In the genomic region with DNA sequence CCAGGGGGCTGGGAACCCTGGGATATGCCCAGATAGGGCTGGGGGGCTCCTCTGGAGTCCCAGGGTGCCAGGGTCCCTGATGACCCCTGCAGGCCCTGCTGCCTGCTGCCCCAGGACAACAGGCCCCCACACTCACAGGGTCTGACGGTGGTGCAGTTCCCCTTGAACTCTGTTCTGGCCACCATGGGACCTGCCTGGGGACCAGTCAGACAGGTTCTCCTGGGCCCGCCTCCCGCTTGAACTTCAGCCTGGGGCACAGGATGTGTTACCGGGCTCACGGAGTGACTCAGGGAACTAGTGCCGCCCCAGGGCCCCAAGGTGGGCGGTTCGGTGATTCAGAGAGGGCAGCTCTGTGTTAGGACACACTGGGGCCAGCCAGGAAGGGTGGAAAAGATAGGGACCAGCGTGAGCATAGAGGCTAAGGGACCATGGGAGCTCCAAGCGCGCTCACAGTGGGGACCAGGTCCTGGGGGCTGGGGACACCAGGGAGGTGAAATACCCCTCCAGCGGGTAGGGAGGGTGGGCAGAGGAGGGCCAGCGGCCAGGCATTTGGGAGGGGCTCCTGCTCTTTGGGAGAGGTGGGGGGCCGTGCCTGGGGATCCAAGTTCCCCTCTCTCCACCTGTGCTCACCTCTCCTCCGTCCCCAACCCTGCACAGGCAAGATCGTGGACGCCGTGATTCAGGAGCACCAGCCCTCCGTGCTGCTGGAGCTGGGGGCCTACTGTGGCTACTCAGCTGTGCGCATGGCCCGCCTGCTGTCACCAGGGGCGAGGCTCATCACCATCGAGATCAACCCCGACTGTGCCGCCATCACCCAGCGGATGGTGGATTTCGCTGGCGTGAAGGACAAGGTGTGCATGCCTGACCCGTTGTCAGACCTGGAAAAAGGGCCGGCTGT, we compare ENCODE assay signal across 9 cellular contexts. TPM values are rescaled to one million over a fixed set of nuclear protein-coding genes. Genes with fewer than 3 reads are reported as not detected.
DNase-seq lines count a peak whose midpoint lies in the region; ATAC-seq, FAIRE-seq and TF ChIP-seq lines count a peak whose summit lies in the region.
"Had no signal": no experiment of that assay in that cellular context is flagged by ENCODE, and none has a peak within 500 bp of the region (broad histone marks: within the 10 kb centered on the region; RNA-seq: fewer than 3 reads in every experiment).

No MANE protein-coding gene starts in this region.

- H3K27ac ChIP-seq in small intestine (ENCODE audit: low read depth in 1 of 2, low read length in 1 of 2): peak overlapping the region; percentile 65 to 88
- H3K27ac ChIP-seq: SK-N-MC had no signal

- H3K36me3 ChIP-seq in small intestine (ENCODE audit: control insufficient read depth in 2 of 2, insufficient read depth in 2 of 2, low read length in 2 of 2): no peaks in the 10 kb centered on the region

- no peaks in the 10 kb centered on the region for H3K9me3 ChIP-seq in small intestine (ENCODE audit: control insufficient read depth, low read depth)

- WGBS in small intestine, 3 donors: 14 to 61% (median 28%) methylated on average over 25 to 30 of the region's 30 CpGs

- H3K27me3 ChIP-seq in small intestine (ENCODE audit: control insufficient read depth in 2 of 2, insufficient read depth in 2 of 2, low read length in 2 of 2): no peaks in the 10 kb centered on the region

- ATAC-seq in GM19397 (IDR thresholded peaks at IDR 0.05; ENCODE audit: unreplicated experiment): no peak
- no peak for ATAC-seq in GM18502 (IDR thresholded peaks at IDR 0.05; ENCODE audit: poor library complexity, unreplicated experiment)
- no peak for ATAC-seq in GM21381 (IDR thresholded peaks at IDR 0.05; ENCODE audit: unreplicated experiment)

- H3K4me3 ChIP-seq in fibroblast of the aortic adventitia (ENCODE audit: low read depth, low read length) (no peak overlapping the region), small intestine (ENCODE audit: low read depth in 1 of 2, low read length in 2 of 2) (peak overlapping the region in 1 of 2 donors; percentile 43)
- H3K4me3 ChIP-seq: SK-N-MC had no signal

- no peak for FAIRE-seq in small intestine (lab: Jason Lieb, UNC)

- TF ChIP-seq CTCF in fibroblast of the aortic adventitia (IDR thresholded peaks at IDR 0.05; ENCODE audit: insufficient read depth, low read length): no peak

- DNase-seq in NCI-H2029 (lab: John Stamatoyannopoulos, UW): peak; percentile 35
- DNase-seq in NCI-H2029 treated with DMSO at 0.1 percent for 48 hours (lab: John Stamatoyannopoulos, UW): no peak
- peak; percentile 22 for DNase-seq in NOMO-1 treated with DMSO at 0.1 percent for 48 hours (lab: John Stamatoyannopoulos, UW; ENCODE audit: unreplicated experiment)
- peak; percentile 36 for DNase-seq in fibroblast of the aortic adventitia (ENCODE audit: low read depth)
- DNase-seq in small intestine: peak; percentile 98

- H3K4me1 ChIP-seq in small intestine (ENCODE audit: control insufficient read depth in 2 of 2, insufficient read depth in 1 of 2, low read depth in 1 of 2, low read length in 1 of 2): peaks cover 0 to 9% of the 10 kb centered on the region in 2 donors

RNA-seq across cellular contexts. Expression of a gene that starts 21.5 kb away (rescaled TPM):
- 16.4 and 16.8 TPM in 2 replicates for total RNA-seq in fibroblast of the aortic adventitia (ENCODE audit: low replicate concordance)
- 10 to 100 TPM; 16.8 to 43.8 (median 37.8) TPM for polyA plus RNA-seq in small intestine

RNA-seq across cellular contexts. Expression of a gene that starts 21.6 kb away (rescaled TPM):
- 120 and 151 TPM in 2 replicates for total RNA-seq in fibroblast of the aortic adventitia (ENCODE audit: low replicate concordance)
- polyA plus RNA-seq in small intestine: 100 to 1,000 TPM in 2 of 3 donors, 10 to 100 TPM in 1; 57.8 to 151 (median 119) TPM

RNA-seq across cellular contexts. Expression of a gene that starts 53.5 kb away (rescaled TPM):
- 9.7 and 12.9 TPM in 2 replicates for total RNA-seq in fibroblast of the aortic adventitia (ENCODE audit: low replicate concordance)
- 10 to 100 TPM in 1 of 3 donors, 1 to 10 TPM in 2; 2.2 to 11.7 (median 2.9) TPM for polyA plus RNA-seq in small intestine

RNA-seq across cellular contexts. Expression of a gene that starts 57.8 kb away (rescaled TPM):
- 25.7 and 41.7 TPM in 2 replicates for total RNA-seq in fibroblast of the aortic adventitia (ENCODE audit: low replicate concordance)
- 10 to 100 TPM; 19.0 to 23.3 (median 22.7) TPM for polyA plus RNA-seq in small intestine
